Comparison of ENCODE assay signal across 11 cellular contexts in genomic region chr12:79692249-79692619, GRCh38. TPM values are rescaled to one million over a fixed set of nuclear protein-coding genes. Genes with fewer than 3 reads are reported as not detected.
DNase-seq lines count a peak whose midpoint lies in the region; ATAC-seq, FAIRE-seq and TF ChIP-seq lines count a peak whose summit lies in the region.
"Had no signal": no experiment of that assay in that cellular context is flagged by ENCODE, and none has a peak within 500 bp of the region (broad histone marks: within the 10 kb centered on the region; RNA-seq: fewer than 3 reads in every experiment).

No MANE protein-coding gene starts in this region.

- no peak overlapping the region for H3K27ac Mint-ChIP-seq in activated T-helper 17 cell treated with anti-CD3 and anti-CD28 coated beads, Interleukin-2, amount 50 U/mL, for 72 hours

- no peak overlapping the region for H2AFZ ChIP-seq in OCI-LY7 (ENCODE audit: low read length)

- 9 to 38% (median 32%) methylated on average over 4 of the region's 4 CpGs for WGBS in small intestine, 3 donors

- CTCF ChIA-PET in OCI-LY7 (lab: Charles Lee; ENCODE audit: unreplicated experiment): no interaction called here

- ATAC-seq in activated T-helper 17 cell treated with anti-CD3 and anti-CD28 coated beads, Interleukin-2, amount 50 U/mL, for 72 hours (replicated peaks): no peak
- ATAC-seq: activated CD4-positive, CD25-positive, alpha-beta regulatory T cell treated with anti-CD3 and anti-CD28 coated beads, Interleukin-2, amount 50 U/mL, for 24 hours had no signal

- intact Hi-C loops in OCI-LY7 (cut with micrococcal nuclease; ENCODE audit: unreplicated experiment): loop anchor here (5.0 kb wide), 1 partner anchor 1695 kb away; no protein-coding TSS in a partner anchor

- peak overlapping the region; percentile 32 to 86 for H3K27ac ChIP-seq in small intestine (ENCODE audit: low read depth in 1 of 2, low read length in 1 of 2)
- H3K27ac ChIP-seq in OCI-LY7 (ENCODE audit: low read depth, low read length, poor library complexity, severe bottlenecking): no peak overlapping the region

- no peak overlapping the region for H3K4me2 ChIP-seq in OCI-LY7 (ENCODE audit: low read length)

- no peaks in the 10 kb centered on the region for H3K9me3 Mint-ChIP-seq in activated T-helper 17 cell treated with anti-CD3 and anti-CD28 coated beads, Interleukin-2, amount 50 U/mL, for 72 hours

- H3K4me1 Mint-ChIP-seq in activated T-helper 17 cell treated with anti-CD3 and anti-CD28 coated beads, Interleukin-2, amount 50 U/mL, for 72 hours: no peaks in the 10 kb centered on the region

- BruUV-seq in OCI-LY7 (replicated peaks; lab: Mats Ljungman, UMichigan): no TSS peak

- H3K4me3 ChIP-seq in HFF-Myc (replicated peaks; ENCODE audit: low read depth, low read length): peak overlapping the region; percentile 83
- peak overlapping the region; percentile 94 for H3K4me3 ChIP-seq in iPS-15b (ENCODE audit: low read depth, low read length)
- H3K4me3 ChIP-seq in small intestine (ENCODE audit: low read depth in 1 of 2, low read length in 2 of 2): peak overlapping the region in 1 of 2 donors; percentile 90
- no peak overlapping the region for H3K4me3 ChIP-seq in OCI-LY7 (ENCODE audit: low read depth, low read length, poor library complexity, severe bottlenecking)

- no peaks in the 10 kb centered on the region for H3K27me3 ChIP-seq in iPS-15b (ENCODE audit: control insufficient read depth, insufficient read depth, low read length)
- no peaks in the 10 kb centered on the region for H3K27me3 ChIP-seq in small intestine (ENCODE audit: control insufficient read depth in 2 of 2, insufficient read depth in 2 of 2, low read length in 2 of 2)

- POLR2A ChIA-PET in OCI-LY7 (lab: Charles Lee): interaction anchor here (0.7 to 1.8 kb wide), 4 partner anchors 12 to 102 kb away, joined by 3 to 4 read pairs (median 3); no protein-coding TSS in a partner anchor

- H3K9me2 ChIP-seq in OCI-LY7 (ENCODE audit: insufficient read depth, low read length): no peaks in the 10 kb centered on the region

- no peaks in the 10 kb centered on the region for H3K36me3 Mint-ChIP-seq in activated T-helper 17 cell treated with anti-CD3 and anti-CD28 coated beads, Interleukin-2, amount 50 U/mL, for 72 hours (ENCODE audit: low read depth)
- H3K36me3 Mint-ChIP-seq: memory B cell had no signal

- TF ChIP-seq CTCF in HFF-Myc (IDR thresholded peaks at IDR 0.05; ENCODE audit: low read depth, low read length, missing control alignments) (no peak), OCI-LY7 (conservative IDR thresholded peaks at IDR 0.05; ENCODE audit: low read length) (no peak)

- H3K4me3 Mint-ChIP-seq in activated T-helper 17 cell treated with anti-CD3 and anti-CD28 coated beads, Interleukin-2, amount 50 U/mL, for 72 hours: peak overlapping the region; percentile 80

- FAIRE-seq in small intestine (lab: Jason Lieb, UNC): no peak

- DNase-seq in HFF-Myc (ENCODE audit: extremely low read depth, low read depth) (no peak), small intestine (no peak), OCI-LY7 (ENCODE audit: low spot score) (no peak), NCI-H146 (lab: John Stamatoyannopoulos, UW) (no peak), D341Med (ENCODE audit: low spot score) (no peak), NCI-H2107 (lab: John Stamatoyannopoulos, UW) (no peak)
- DNase-seq: NCI-H524 treated with DMSO at 0.1 percent for 48 hours had no signal

- H3K9ac ChIP-seq in iPS-15b (ENCODE audit: low read depth, low read length): peak overlapping the region; percentile 71

- H3K9me3 ChIP-seq in iPS-15b (ENCODE audit: control insufficient read depth, insufficient read depth, low read length) (no peaks in the 10 kb centered on the region), small intestine (ENCODE audit: control insufficient read depth, low read depth) (no peaks in the 10 kb centered on the region), OCI-LY7 (ENCODE audit: low read length) (no peaks in the 10 kb centered on the region)

- H3K27me3 Mint-ChIP-seq in activated T-helper 17 cell treated with anti-CD3 and anti-CD28 coated beads, Interleukin-2, amount 50 U/mL, for 72 hours: peaks cover 54% of the 10 kb centered on the region
- H3K27me3 Mint-ChIP-seq: memory B cell had no signal

- H3K79me2 ChIP-seq in OCI-LY7 (ENCODE audit: insufficient read depth, low read depth, low read length): peaks cover 26% of the 10 kb centered on the region

- H4K20me1 ChIP-seq in OCI-LY7 (ENCODE audit: insufficient read depth, low read length): peaks cover 7% of the 10 kb centered on the region

- peaks cover 8% of the 10 kb centered on the region for H3K4me1 ChIP-seq in iPS-15b (ENCODE audit: control insufficient read depth, insufficient read depth, low read length)
- H3K4me1 ChIP-seq in small intestine (ENCODE audit: control insufficient read depth in 2 of 2, insufficient read depth in 1 of 2, low read depth in 1 of 2, low read length in 1 of 2): no peaks in the 10 kb centered on the region
- H3K4me1 ChIP-seq in OCI-LY7 (ENCODE audit: insufficient read depth, low read length, poor library complexity, severe bottlenecking): peaks cover 5% of the 10 kb centered on the region

- peaks cover 3% of the 10 kb centered on the region for H3K36me3 ChIP-seq in iPS-15b (ENCODE audit: control insufficient read depth, insufficient read depth, low read length)
- H3K36me3 ChIP-seq in small intestine (ENCODE audit: control insufficient read depth in 2 of 2, insufficient read depth in 2 of 2, low read length in 2 of 2): no peaks in the 10 kb centered on the region
- peaks cover 15% of the 10 kb centered on the region for H3K36me3 ChIP-seq in OCI-LY7 (ENCODE audit: insufficient read depth, low read length)

RNA-seq across cellular contexts. Expression of gene PAWR, which starts 1.5 kb away (rescaled TPM):
- total RNA-seq in activated T-helper 17 cell treated with anti-CD3 and anti-CD28 coated beads, Interleukin-2, amount 50 U/mL, for 72 hours: 1 to 10 TPM; 1.2 to 5.6 TPM
- polyA plus RNA-seq in small intestine: 10 to 100 TPM; 14.2 to 19.2 (median 19.2) TPM
- total RNA-seq in OCI-LY7 (2014; rRNA removed; shearing (Covaris generic)): 186 and 263 TPM in 2 replicates
- 107 and 110 TPM in 2 replicates for total RNA-seq in OCI-LY7 (2022)

Comparison
In these comparisons a context has a peak if more than half of its experiments do, and no peak if none do; other contexts are left out.
1. RNA of gene PAWR, which starts 1.5 kb away (total RNA-seq): 107 to 263 TPM in OCI-LY7; 1.2 to 5.6 TPM in activated T-helper 17 cell treated with anti-CD3 and anti-CD28 coated beads, Interleukin-2, amount 50 U/mL, for 72 hours; every median in the first group is over 10 times any median in the second.